ENCODE assay signal across 18 cellular contexts in the genomic region with DNA sequence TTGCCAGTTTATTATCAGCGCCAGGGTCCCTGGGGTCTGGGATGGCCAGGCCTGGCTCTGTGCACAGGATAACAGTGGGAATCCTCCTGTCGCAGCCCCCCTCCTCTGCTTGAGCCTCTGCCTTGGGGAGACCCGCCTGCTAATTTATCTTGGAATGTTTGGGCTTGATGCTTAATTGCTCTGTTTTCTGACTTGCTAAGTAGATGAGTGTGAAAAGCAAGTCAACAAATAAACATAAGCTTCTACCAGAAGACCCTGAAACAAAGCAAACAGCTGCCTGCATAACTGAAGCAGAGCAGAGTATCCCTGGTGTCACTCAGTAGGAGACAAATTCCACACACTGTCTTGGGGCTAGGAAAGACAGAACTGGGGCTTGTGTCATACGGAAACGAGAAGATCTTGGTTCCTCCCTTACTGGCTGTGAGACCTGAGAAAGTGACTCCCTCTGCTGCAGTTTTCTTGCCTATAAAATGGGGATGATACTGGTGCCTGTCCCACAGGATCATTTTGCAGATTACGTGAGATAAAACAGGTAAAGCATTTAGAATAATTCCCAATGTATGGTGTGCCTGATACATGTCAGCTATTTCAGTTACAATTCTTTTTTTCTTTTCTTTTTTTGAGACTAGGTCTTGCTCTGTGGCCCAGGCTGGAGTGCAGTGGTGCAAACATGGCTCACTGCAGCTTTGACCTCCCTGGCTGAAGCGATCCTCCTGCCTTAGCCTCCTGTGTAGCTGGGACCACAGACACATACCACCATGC. TPM values are rescaled to one million over a fixed set of nuclear protein-coding genes. Genes with fewer than 3 reads are reported as not detected.
DNase-seq lines count a peak whose midpoint lies in the region; ATAC-seq and TF ChIP-seq lines count a peak whose summit lies in the region.
"Had no signal": no experiment of that assay in that cellular context is flagged by ENCODE, and none has a peak within 500 bp of the region (broad histone marks: within the 10 kb centered on the region; RNA-seq: fewer than 3 reads in every experiment).

No MANE protein-coding gene starts in this region.

- 0 out of 2 replicates have a peak, but pooled peaks cover 2% of the 10 kb centered on the region for H3K4me1 ChIP-seq in HEK293 (ENCODE audit: control insufficient read depth, insufficient read depth, low read length)
- H3K4me1 ChIP-seq in iPS-15b (ENCODE audit: control insufficient read depth, insufficient read depth, low read length): no peaks in the 10 kb centered on the region
- H3K4me1 ChIP-seq in sigmoid colon: no peaks in the 10 kb centered on the region
- no peaks in the 10 kb centered on the region for H3K4me1 ChIP-seq in SJCRH30
- H3K4me1 ChIP-seq: Caco-2 had no signal

- H3K36me3 ChIP-seq in HEK293 (ENCODE audit: control insufficient read depth in 2 of 2, insufficient read depth in 1 of 2, low read length in 2 of 2) (no peaks in the 10 kb centered on the region), iPS-15b (ENCODE audit: control insufficient read depth, insufficient read depth, low read length) (no peaks in the 10 kb centered on the region), sigmoid colon (no peaks in the 10 kb centered on the region), SJCRH30 (no peaks in the 10 kb centered on the region)

- no peaks in the 10 kb centered on the region for H3K9me3 Mint-ChIP-seq in WTC11
- no peaks in the 10 kb centered on the region for H3K9me3 Mint-ChIP-seq in osteocyte (ENCODE audit: unreplicated experiment)

- no peaks in the 10 kb centered on the region for H3K36me3 Mint-ChIP-seq in WTC11
- H3K36me3 Mint-ChIP-seq in osteocyte (ENCODE audit: unreplicated experiment): no peaks in the 10 kb centered on the region
- H3K36me3 Mint-ChIP-seq: CD4-positive, CD25-positive, alpha-beta regulatory T cell had no signal

- 51 to 67% methylated on average over 7 of the region's 7 CpGs for WGBS in sigmoid colon, 2 donors

- DNase-seq in WTC11 (ENCODE audit: low spot score) (peak; percentile 56), sigmoid colon (peak; percentile 32), SJCRH30 (no peak), middle frontal gyrus (ENCODE audit: extremely low spot score, low spot score) (no peak), osteocyte (ENCODE audit: extremely low spot score, unreplicated experiment) (no peak)
- DNase-seq: Caco-2; CD4-positive, CD25-positive, alpha-beta regulatory T cell; EL; NCI-H1048; NCI-H446; NCI-H69; RPMI8226; SIG-M5 had no signal

- no peak for TF ChIP-seq POLR2A in sigmoid colon (IDR thresholded peaks at IDR 0.05)

- intact Hi-C loops in sigmoid colon (cut with DNase I): no loop called here

- H3K27me3 ChIP-seq in iPS-15b (ENCODE audit: control insufficient read depth, insufficient read depth, low read length) (no peaks in the 10 kb centered on the region), sigmoid colon (peaks cover 0 to 25% (median 4%) of the 10 kb centered on the region in 3 donors), SJCRH30 (no peaks in the 10 kb centered on the region)

- CTCF ChIA-PET in HEK293 (lab: Yijun Ruan, JAX) (interaction anchor here (0.6 to 1.0 kb wide), 2 partner anchors 172 to 720 kb away, joined by 3 to 4 read pairs; no protein-coding TSS in a partner anchor), WTC11 (lab: Charles Lee) (interaction anchor here (1.1 to 2.0 kb wide), 4 partner anchors 10 to 588 kb away, joined by 3 to 7 read pairs (median 4); no protein-coding TSS in a partner anchor)

- peak; percentile 96 for ATAC-seq in WTC11
- ATAC-seq: HCT116 had no signal

- no peak overlapping the region for H3K27ac ChIP-seq in HEK293 (ENCODE audit: extremely low read depth, low read depth, low read length)
- H3K27ac ChIP-seq in sigmoid colon: no peak overlapping the region
- H3K27ac ChIP-seq in SJCRH30: no peak overlapping the region
- H3K27ac ChIP-seq: KMS-11 had no signal

- POLR2A ChIA-PET in HEK293 (lab: Yijun Ruan, JAX) (no interaction called here), WTC11 (lab: Charles Lee) (interaction anchor here (1.0 kb wide), 2 partner anchors 10 to 11 kb away, joined by 3 to 4 read pairs; no protein-coding TSS in a partner anchor)

- peak overlapping the region; percentile 12 for H3K9ac ChIP-seq in iPS-15b (ENCODE audit: low read depth, low read length)
- H3K9ac ChIP-seq: KMS-11 had no signal

- TF ChIP-seq CTCF in HEK293 (tag by site-specific recombination; IDR thresholded peaks at IDR 0.05) (no peak), WTC11 (IDR thresholded peaks at IDR 0.05) (no peak), sigmoid colon (IDR thresholded peaks at IDR 0.05) (no peak), osteocyte (IDR thresholded peaks at IDR 0.05) (no peak)

- H3K4me1 Mint-ChIP-seq in WTC11: peaks cover 52% of the 10 kb centered on the region
- no peaks in the 10 kb centered on the region for H3K4me1 Mint-ChIP-seq in osteocyte (ENCODE audit: unreplicated experiment)

- H3K4me3 ChIP-seq in HEK293 (ENCODE audit: low read depth, low read length): no peak overlapping the region
- H3K4me3 ChIP-seq in iPS-15b (ENCODE audit: low read depth, low read length): no peak overlapping the region
- no peak overlapping the region for H3K4me3 ChIP-seq in sigmoid colon
- no peak overlapping the region for H3K4me3 ChIP-seq in SJCRH30

- H3K9me3 ChIP-seq in HEK293 (ENCODE audit: control insufficient read depth, insufficient read depth, low read depth, low read length) (no peaks in the 10 kb centered on the region), iPS-15b (ENCODE audit: control insufficient read depth, insufficient read depth, low read length) (no peaks in the 10 kb centered on the region), sigmoid colon (no peaks in the 10 kb centered on the region), SJCRH30 (replicated peaks) (no peaks in the 10 kb centered on the region)
- H3K9me3 ChIP-seq: Caco-2 had no signal

- H3K27me3 Mint-ChIP-seq in WTC11 (ENCODE audit: low read depth) (peaks cover 95% of the 10 kb centered on the region), osteocyte (ENCODE audit: unreplicated experiment) (peaks cover 37% of the 10 kb centered on the region)

- H3K4me3 Mint-ChIP-seq in WTC11: peak overlapping the region; percentile 33; the same call in 1 of the 2 replicates
- H3K4me3 Mint-ChIP-seq in osteocyte (ENCODE audit: unreplicated experiment): no peak overlapping the region
- H3K4me3 Mint-ChIP-seq: CD4-positive, CD25-positive, alpha-beta regulatory T cell had no signal

- H3K27ac Mint-ChIP-seq in WTC11 (peak overlapping the region; percentile 94), osteocyte (ENCODE audit: unreplicated experiment) (no peak overlapping the region)
- H3K27ac Mint-ChIP-seq: CD4-positive, CD25-positive, alpha-beta regulatory T cell had no signal

- TF ChIP-seq EP300 in sigmoid colon (IDR thresholded peaks at IDR 0.05): no peak

TF ChIP-seq in HEK293, 187 proteins besides CTCF, POLR2A, EP300 and RAD21:
- TF ChIP-seq ZNF302 (tag by site-specific recombination; IDR thresholded peaks at IDR 0.05; ENCODE audit: low read depth) (no peak), ZNF248 (tag by site-specific recombination; IDR thresholded peaks at IDR 0.05) (no peak), ZNF157 (tag by site-specific recombination; IDR thresholded peaks at IDR 0.05) (no peak), ZIC2 (tag by site-specific recombination; IDR thresholded peaks at IDR 0.05) (peak; percentile 39; the same call in 1 of the 2 replicates), ZNF133 (tag by site-specific recombination; IDR thresholded peaks at IDR 0.05) (no peak), ZNF701 (tag by site-specific recombination; IDR thresholded peaks at IDR 0.05) (no peak), ZNF350 (tag by site-specific recombination; IDR thresholded peaks at IDR 0.05) (no peak), ZNF354C (tag by site-specific recombination; IDR thresholded peaks at IDR 0.05; ENCODE audit: borderline replicate concordance, low read depth) (no peak)

TF ChIP-seq in WTC11, 78 proteins besides CTCF, POLR2A, EP300 and RAD21 (continues in another document):
- TF ChIP-seq GTF2I (CRISPR knock-in tag; conservative IDR thresholded peaks at IDR 0.05) (peak; percentile 82; the same call in 1 of the 2 replicates), TEAD1 (CRISPR knock-in tag; IDR thresholded peaks at IDR 0.05) (peak; percentile 83; the same call in 1 of the 2 replicates), GRHL2 (CRISPR knock-in tag; IDR thresholded peaks at IDR 0.05; ENCODE audit: insufficient replicate concordance, severe bottlenecking) (no peak), EMX1 (CRISPR knock-in tag; IDR thresholded peaks at IDR 0.05) (no peak), ZNF121 (CRISPR knock-in tag; IDR thresholded peaks at IDR 0.05) (0 out of 2 replicates have a peak, but pooled peaks have one; percentile 43), ETV6 (CRISPR knock-in tag; IDR thresholded peaks at IDR 0.05) (peak; percentile 61), PRRX2 (CRISPR knock-in tag; IDR thresholded peaks at IDR 0.05) (no peak)
- TF ChIP-seq, protein P1, sequence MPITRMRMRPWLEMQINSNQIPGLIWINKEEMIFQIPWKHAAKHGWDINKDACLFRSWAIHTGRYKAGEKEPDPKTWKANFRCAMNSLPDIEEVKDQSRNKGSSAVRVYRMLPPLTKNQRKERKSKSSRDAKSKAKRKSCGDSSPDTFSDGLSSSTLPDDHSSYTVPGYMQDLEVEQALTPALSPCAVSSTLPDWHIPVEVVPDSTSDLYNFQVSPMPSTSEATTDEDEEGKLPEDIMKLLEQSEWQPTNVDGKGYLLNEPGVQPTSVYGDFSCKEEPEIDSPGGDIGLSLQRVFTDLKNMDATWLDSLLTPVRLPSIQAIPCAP (CRISPR knock-in tag; IDR thresholded peaks at IDR 0.05): no peak
- TF ChIP-seq, protein P2, sequence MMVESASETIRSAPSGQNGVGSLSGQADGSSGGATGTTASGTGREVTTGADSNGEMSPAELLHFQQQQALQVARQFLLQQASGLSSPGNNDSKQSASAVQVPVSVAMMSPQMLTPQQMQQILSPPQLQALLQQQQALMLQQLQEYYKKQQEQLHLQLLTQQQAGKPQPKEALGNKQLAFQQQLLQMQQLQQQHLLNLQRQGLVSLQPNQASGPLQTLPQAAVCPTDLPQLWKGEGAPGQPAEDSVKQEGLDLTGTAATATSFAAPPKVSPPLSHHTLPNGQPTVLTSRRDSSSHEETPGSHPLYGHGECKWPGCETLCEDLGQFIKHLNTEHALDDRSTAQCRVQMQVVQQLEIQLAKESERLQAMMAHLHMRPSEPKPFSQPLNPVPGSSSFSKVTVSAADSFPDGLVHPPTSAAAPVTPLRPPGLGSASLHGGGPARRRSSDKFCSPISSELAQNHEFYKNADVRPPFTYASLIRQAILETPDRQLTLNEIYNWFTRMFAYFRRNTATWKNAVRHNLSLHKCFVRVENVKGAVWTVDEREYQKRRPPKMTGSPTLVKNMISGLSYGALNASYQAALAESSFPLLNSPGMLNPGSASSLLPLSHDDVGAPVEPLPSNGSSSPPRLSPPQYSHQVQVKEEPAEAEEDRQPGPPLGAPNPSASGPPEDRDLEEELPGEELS (CRISPR knock-in tag; IDR thresholded peaks at IDR 0.05): peak; percentile 90; the same call in 1 of the 2 replicates

RNA-seq across cellular contexts. Expression of gene IRX3, which starts 44.8 kb away (rescaled TPM):
- 1.1 to 2.2 TPM (median 1.6 TPM) in 3 replicates for total RNA-seq in WTC11 (2021)
- under 1 TPM in 2 of 4 donors, not detected in 2; 0.27 to 0.33 TPM for total RNA-seq in sigmoid colon
- under 1 TPM in 1 of 3 donors, not detected in 2; 0.10 TPM for polyA plus RNA-seq in sigmoid colon
- total RNA-seq in SJCRH30 (2014; rRNA removed; shearing (Covaris generic)): 14.1 and 18.2 TPM in 2 replicates
- 0.63 and 0.91 TPM in 2 replicates for total RNA-seq in osteocyte
- total RNA-seq: CD4-positive, CD25-positive, alpha-beta regulatory T cell; OCI-LY7 had no signal
- polyA plus RNA-seq: CD4-positive, CD25-positive, alpha-beta regulatory T cell had no signal

Comparison
In these comparisons a context has a peak if more than half of its experiments do, and no peak if none do; other contexts are left out.
1. DNase-seq: peak in WTC11 (single experiment) and sigmoid colon (single experiment); none in SJCRH30 (0 of 2), middle frontal gyrus (single experiment) and osteocyte (single experiment).
2. Of the 8 proteins assayed by ChIP-seq in both HEK293 and WTC11: peak only in HEK293: none; only in WTC11: ZNF121 and ZNF423; in both: none; in neither: 6.